24 cellular contexts compared by ENCODE assay signal in genomic region chr17:18198530-18198929, GRCh38. TPM values are rescaled to one million over a fixed set of nuclear protein-coding genes. Genes with fewer than 3 reads are reported as not detected.
DNase-seq lines count a peak whose midpoint lies in the region; ATAC-seq and TF ChIP-seq lines count a peak whose summit lies in the region.
"Had no signal": no experiment of that assay in that cellular context is flagged by ENCODE, and none has a peak within 500 bp of the region (broad histone marks: within the 10 kb centered on the region; RNA-seq: fewer than 3 reads in every experiment).

No MANE protein-coding gene starts in this region.

- H3K4me3 Mint-ChIP-seq in activated CD4-positive, alpha-beta T cell treated with anti-CD3 and anti-CD28 coated beads, Interleukin-2, amount 10 ng/mL, durations not matched to agents 24 days and 14 days = no peak overlapping the region
- H3K4me3 Mint-ChIP-seq in HFFc6 (no peak overlapping the region), nephron progenitor cell (no peak overlapping the region)
- H3K4me3 Mint-ChIP-seq: neural progenitor cell had no signal

- H3K36me3 Mint-ChIP-seq in activated CD4-positive, alpha-beta T cell treated with anti-CD3 and anti-CD28 coated beads, Interleukin-2, amount 10 ng/mL, durations not matched to agents 24 days and 14 days (ENCODE audit: low read depth) = peaks cover 54% of the 10 kb centered on the region
- H3K36me3 Mint-ChIP-seq in HFFc6 (ENCODE audit: low read depth) (peaks cover 9% of the 10 kb centered on the region; the same call in 1 of the 2 replicates), nephron progenitor cell (ENCODE audit: low read depth) (peaks cover 81% of the 10 kb centered on the region)

- intact Hi-C loops in activated CD4-positive, alpha-beta T cell treated with anti-CD3 and anti-CD28 coated beads, Interleukin-2, amount 10 ng/mL, durations not matched to agents 24 days and 14 days (cut with micrococcal nuclease) = no loop called here

- peaks cover 19% of the 10 kb centered on the region for H3K4me1 Mint-ChIP-seq in activated CD4-positive, alpha-beta T cell treated with anti-CD3 and anti-CD28 coated beads, Interleukin-2, amount 10 ng/mL, durations not matched to agents 24 days and 14 days
- H3K4me1 Mint-ChIP-seq in HFFc6 (ENCODE audit: low read depth) (peaks cover 33% of the 10 kb centered on the region), nephron progenitor cell (peaks cover 19% of the 10 kb centered on the region)

- no peak for DNase-seq in activated CD4-positive, alpha-beta T cell treated with anti-CD3 and anti-CD28 coated beads, Interleukin-2, amount 10 ng/mL, durations not matched to agents 24 days and 14 days
- no peak for DNase-seq in activated CD4-positive, alpha-beta T cell treated with anti-CD3 and anti-CD28 coated beads, Interleukin-2, amount 50 U/mL, for 4 hours
- no peak for DNase-seq in HFFc6
- peak; percentile 30 for DNase-seq in dermis blood vessel endothelial cell
- DNase-seq in nephron progenitor cell = no peak
- no peak for DNase-seq in T1000 (lab: John Stamatoyannopoulos, UW)
- DNase-seq in NCI-H2029 (lab: John Stamatoyannopoulos, UW) = no peak
- DNase-seq: 8988T; activated CD4-positive, CD25-positive, alpha-beta regulatory T cell; activated T-cell treated with anti-CD3 and anti-CD28 coated beads, Interleukin-2, amount 50 U/mL, for 1 hour; DMS79; effector memory CD4-positive, alpha-beta T cell; GF-D8; KBM-7; lower lobe of right lung; MM.1S; NCI-H1436; NCI-H2107; NCI-H446 treated with DMSO at 0.1 percent for 48 hours; SHP77 treated with DMSO at 0.1 percent for 48 hours; sigmoid colon; trophoblast cell had no signal

- TF ChIP-seq CTCF in HFFc6 (IDR thresholded peaks at IDR 0.05) (no peak), nephron progenitor cell (IDR thresholded peaks at IDR 0.05) (no peak)

- no peaks in the 10 kb centered on the region for H3K27me3 Mint-ChIP-seq in activated CD4-positive, alpha-beta T cell treated with anti-CD3 and anti-CD28 coated beads, Interleukin-2, amount 10 ng/mL, durations not matched to agents 24 days and 14 days
- H3K27me3 Mint-ChIP-seq in HFFc6 (ENCODE audit: insufficient read depth) (peaks cover 2% of the 10 kb centered on the region; the same call in 1 of the 2 replicates), nephron progenitor cell (ENCODE audit: low read depth, poor library complexity) (no peaks in the 10 kb centered on the region)

- no peak for ATAC-seq in GM18511 (IDR thresholded peaks at IDR 0.05; ENCODE audit: unreplicated experiment)
- ATAC-seq: lower lobe of right lung had no signal

- H3K27ac Mint-ChIP-seq in activated CD4-positive, alpha-beta T cell treated with anti-CD3 and anti-CD28 coated beads, Interleukin-2, amount 10 ng/mL, durations not matched to agents 24 days and 14 days = peak overlapping the region; percentile 30
- H3K27ac Mint-ChIP-seq in HFFc6 = peak overlapping the region; percentile 10; the same call in 1 of the 2 replicates
- H3K27ac Mint-ChIP-seq in nephron progenitor cell = peak overlapping the region; percentile 63
- H3K27ac Mint-ChIP-seq: neural progenitor cell had no signal

- H3K9me3 Mint-ChIP-seq in activated CD4-positive, alpha-beta T cell treated with anti-CD3 and anti-CD28 coated beads, Interleukin-2, amount 10 ng/mL, durations not matched to agents 24 days and 14 days = no peaks in the 10 kb centered on the region
- no peaks in the 10 kb centered on the region for H3K9me3 Mint-ChIP-seq in HFFc6
- no peaks in the 10 kb centered on the region for H3K9me3 Mint-ChIP-seq in nephron progenitor cell
- H3K9me3 Mint-ChIP-seq: neural progenitor cell had no signal

RNA-seq across cellular contexts. Expression of gene ALKBH5, which starts 14.9 kb away (rescaled TPM):
- total RNA-seq in activated CD4-positive, alpha-beta T cell treated with anti-CD3 and anti-CD28 coated beads, Interleukin-2, amount 10 ng/mL, durations not matched to agents 24 days and 14 days = 158 and 162 TPM in 2 replicates
- total RNA-seq in HFFc6 (2021; fragmentation: NEBNext Ultra II Directional; extraction: Animal tissue kit (Norgen Biotek cat#: 25700)) = 100 to 1,000 TPM in 3 of 6 experiments, 10 to 100 TPM in 3; 90.2 to 117 (median 103) TPM
- 95.1 and 104 TPM in 2 replicates for total RNA-seq in dermis blood vessel endothelial cell

RNA-seq across cellular contexts. Expression of gene LLGL1, which starts 26.9 kb away (rescaled TPM):
- 23.1 and 23.5 TPM in 2 replicates for total RNA-seq in activated CD4-positive, alpha-beta T cell treated with anti-CD3 and anti-CD28 coated beads, Interleukin-2, amount 10 ng/mL, durations not matched to agents 24 days and 14 days
- total RNA-seq in HFFc6 (2021; fragmentation: NEBNext Ultra II Directional; extraction: Animal tissue kit (Norgen Biotek cat#: 25700)) = 10 to 100 TPM; 38.0 to 50.8 (median 41.0) TPM
- 27.9 and 40.0 TPM in 2 replicates for total RNA-seq in dermis blood vessel endothelial cell

Comparison
In these comparisons a context has a peak if more than half of its experiments do, and no peak if none do; other contexts are left out.
1. H3K27ac Mint-ChIP-seq: peak in every context shown above with its lines; median percentile 63 in nephron progenitor cell; 30 in activated CD4-positive, alpha-beta T cell treated with anti-CD3 and anti-CD28 coated beads, Interleukin-2, amount 10 ng/mL, durations not matched to agents 24 days and 14 days; 10 in HFFc6.